ENCODE assay signal across 15 cellular contexts in the genomic region with DNA sequence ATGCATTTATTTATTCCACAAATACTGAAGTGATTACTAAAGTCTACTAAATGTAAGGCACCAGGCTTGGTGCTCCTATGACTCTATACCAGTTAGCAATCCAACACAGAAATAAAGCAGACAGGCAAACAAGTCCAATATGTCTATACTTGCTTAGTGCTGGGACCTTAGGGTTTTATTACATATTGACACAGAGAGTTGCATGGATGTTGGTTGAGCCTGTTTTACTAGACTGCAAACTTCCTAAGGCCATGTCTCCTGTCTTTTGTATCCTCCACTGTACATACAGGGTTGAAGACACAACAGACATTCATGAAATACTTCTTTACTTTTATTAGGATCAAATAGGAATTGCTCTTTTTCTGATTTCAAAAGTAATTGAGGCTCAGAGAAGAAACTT.
A peak's percentile ranks its signal among the peaks of the same experiment; 100 is the strongest.
DNase-seq lines count a peak whose midpoint lies in the region; ATAC-seq and TF ChIP-seq lines count a peak whose summit lies in the region.
"Had no signal": no experiment of that assay in that cellular context is flagged by ENCODE, and none has a peak within 500 bp of the region (broad histone marks: within the 10 kb centered on the region; RNA-seq: fewer than 3 reads in every experiment).

No MANE protein-coding gene starts in this region.

- TF ChIP-seq CTCF in VCaP (conservative IDR thresholded peaks at IDR 0.05), result no peak

- ATAC-seq in left colon, result peak; percentile 95
- no peak for ATAC-seq in HG02852 (IDR thresholded peaks at IDR 0.05; ENCODE audit: unreplicated experiment)
- no peak for ATAC-seq in HG03342 (IDR thresholded peaks at IDR 0.05; ENCODE audit: unreplicated experiment)
- ATAC-seq: GM12878, GM23338 had no signal

- intact Hi-C loops in left colon (cut with DNase I, micrococcal nuclease), result no loop called here

- H3K27ac ChIP-seq in VCaP, result peak overlapping the region; percentile 58
- H3K27ac ChIP-seq: BLaER1 had no signal

- peak; percentile 16 for DNase-seq in SIG-M5 treated with dmso at 0.1 percent for 504 hours (lab: John Stamatoyannopoulos, UW; ENCODE audit: unreplicated experiment)
- DNase-seq in SIG-M5 (lab: John Stamatoyannopoulos, UW), result no peak
- DNase-seq in left colon, result no peak
- DNase-seq in SHP77 (lab: John Stamatoyannopoulos, UW), result no peak
- DNase-seq: 8988T; AML-193; CD8-positive, alpha-beta memory T cell; DMS79; H7 had no signal
